ENCODE assay signal across 8 cellular contexts in the genomic region with DNA sequence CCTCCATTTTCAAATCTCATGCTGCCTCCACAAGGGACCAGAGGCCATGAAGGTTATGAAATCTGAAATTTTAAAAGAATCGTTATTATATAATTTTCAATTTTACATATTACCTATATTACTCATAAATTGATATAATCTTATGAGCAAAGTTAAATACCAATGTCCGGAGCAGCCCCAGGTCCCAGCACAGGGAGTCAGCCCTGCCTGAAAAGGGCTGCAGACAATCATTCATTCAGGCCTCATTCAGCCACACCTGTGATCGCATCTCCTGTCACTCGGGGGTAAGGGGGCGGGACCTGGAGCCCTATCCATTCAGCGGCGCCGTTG.
A peak's percentile ranks its signal among the peaks of the same experiment; 100 is the strongest.
DNase-seq lines count a peak whose midpoint lies in the region; ATAC-seq, FAIRE-seq and TF ChIP-seq lines count a peak whose summit lies in the region.

No MANE protein-coding gene starts in this region.

- no peak for TF ChIP-seq RAD21 in K562 (CRISPR knock-in tag; conservative IDR thresholded peaks at IDR 0.05 in 1 of 2, IDR thresholded peaks at IDR 0.05 in 1 of 2)

- ATAC-seq in GM19023 (IDR thresholded peaks at IDR 0.05; ENCODE audit: unreplicated experiment) (peak; percentile 89), K562 (peak; percentile 99), lower lobe of right lung (no peak)

- H3K27ac ChIP-seq in K562 (ENCODE audit: extremely low read depth, low read depth, low read length) (no peak overlapping the region), lower lobe of right lung (peak overlapping the region; percentile 85)

- peak overlapping the region; percentile 84 for H3K4me3 ChIP-seq in K562
- H3K4me3 ChIP-seq in lower lobe of right lung: peak overlapping the region; percentile 85

- WGBS in K562 (ENCODE audit: insufficient coverage, low coverage, missing lambda C conversion rate): 4% methylated on average over 8 of the region's 8 CpGs

- peaks cover 23% of the 10 kb centered on the region for H3K79me2 ChIP-seq in K562 (ENCODE audit: control insufficient read depth, insufficient read depth, low read length)

- H3K36me3 ChIP-seq in K562 (ENCODE audit: control insufficient read depth, insufficient read depth, low read length): peaks cover 31% of the 10 kb centered on the region; the same call in 2 of the 3 replicates
- peaks cover 21% of the 10 kb centered on the region for H3K36me3 ChIP-seq in lower lobe of right lung

- no peak for TF ChIP-seq EP300 in K562 (IDR thresholded peaks at IDR 0.05; ENCODE audit: low read length)

- TF ChIP-seq POLR2A in K562 (conservative IDR thresholded peaks at IDR 0.05): no peak

- in situ Hi-C loops in K562 (cut with MboI) (no loop called here), ACHN (cut with HindIII; ENCODE audit: low pct_ligation_motif_present, low pct_unique_long_range_greater_than_20kb, low sequenced_read_pairs) (no loop called here)

- TF ChIP-seq CTCF in K562 (IDR thresholded peaks at IDR 0.05 in 2 of 3, conservative IDR thresholded peaks at IDR 0.05 in 1 of 3; ENCODE audit: insufficient read depth in 2 of 3, low read depth in 1 of 3, low read length in 3 of 3) (no peak), lower lobe of right lung (IDR thresholded peaks at IDR 0.05) (no peak)

- peak overlapping the region; percentile 98 for H3K4me2 ChIP-seq in K562 (ENCODE audit: insufficient read depth, low read length)

- peak overlapping the region; percentile 81 to 97 for H3K9ac ChIP-seq in K562 (ENCODE audit: insufficient read depth in 1 of 2, low read depth in 2 of 2, low read length in 2 of 2)

- CTCF ChIA-PET in K562 (lab: Yijun Ruan, JAX; ENCODE audit: low intra/inter-chr PET ratio): interaction anchor here (0.5 to 0.7 kb wide), 2 partner anchors 234 to 318 kb away, joined by 3 to 5 read pairs; no protein-coding TSS in a partner anchor

- peaks cover 4% of the 10 kb centered on the region for H3K9me1 ChIP-seq in K562 (ENCODE audit: control insufficient read depth, insufficient read depth, low read length)

- POLR2A ChIA-PET in K562 (lab: Yijun Ruan, JAX): interaction anchor here (0.5 to 1.9 kb wide), 5 partner anchors 9 to 248 kb away, joined by 3 to 6 read pairs (median 5); a partner anchor contains a TSS

- peak; percentile 92 for FAIRE-seq in K562 (lab: Jason Lieb, UNC)

- intact Hi-C loops in K562 (cut with micrococcal nuclease): loop anchor here (5.0 kb wide), 1 partner anchor 177 kb away; no protein-coding TSS in a partner anchor
- intact Hi-C loops in lower lobe of right lung (cut with DNase I): no loop called here

- H4K20me1 ChIP-seq in K562 (replicated peaks; ENCODE audit: control insufficient read depth, insufficient read depth, low read length): no peaks in the 10 kb centered on the region

- no peaks in the 10 kb centered on the region for H3K9me3 ChIP-seq in K562 (replicated peaks; ENCODE audit: control insufficient read depth, insufficient read depth, low read depth, low read length)
- no peaks in the 10 kb centered on the region for H3K9me3 ChIP-seq in lower lobe of right lung

- BruUV-seq in K562 (replicated peaks; lab: Mats Ljungman, UMichigan): no TSS peak

- peak; percentile 90 for DNase-seq in COR-L47 (lab: John Stamatoyannopoulos, UW)
- DNase-seq in NCI-H1105 treated with DMSO at 0.1 percent for 48 hours (lab: John Stamatoyannopoulos, UW): peak; percentile 84
- peak in 3 of 4 experiments; percentile 93 to 94 (median 93) for DNase-seq in K562 (ENCODE audit: extremely low read depth in 1 of 4, low spot score in 3 of 4)
- no peak for DNase-seq in lower lobe of right lung
- DNase-seq in LoVo (ENCODE audit: low spot score): no peak
- no peak for DNase-seq in kidney glomerular epithelial cell (lab: John Stamatoyannopoulos, UW)
- DNase-seq in ACHN: no peak

- peak overlapping the region; percentile 99 for H2AFZ ChIP-seq in K562 (ENCODE audit: low read depth, low read length)

- H3K27me3 ChIP-seq in K562 (ENCODE audit: control insufficient read depth in 2 of 2, insufficient read depth in 2 of 2, low read length in 2 of 2) (no peaks in the 10 kb centered on the region), lower lobe of right lung (ENCODE audit: low read depth) (no peaks in the 10 kb centered on the region)

- H3K4me1 ChIP-seq in K562 (replicated peaks in 1 of 2; ENCODE audit: control insufficient read depth in 2 of 2, insufficient read depth in 2 of 2, low read length in 2 of 2) (peaks cover 5 to 8% of the 10 kb centered on the region in 2 experiments; a peak in 4 of 5 replicates), lower lobe of right lung (peaks cover 15% of the 10 kb centered on the region)

TF ChIP-seq in K562, 482 proteins besides CTCF, POLR2A, EP300 and RAD21 (continues in another document):
- TF ChIP-seq MEIS2 (IDR thresholded peaks at IDR 0.05; ENCODE audit: partially characterized antibody) (peak; percentile 62), SP2 (IDR thresholded peaks at IDR 0.05; ENCODE audit: extremely low read depth, low read depth, low read length, poor library complexity, severe bottlenecking) (peak; percentile 66), CTBP1 (IDR thresholded peaks at IDR 0.05; ENCODE audit: borderline replicate concordance) (0 out of 2 replicates have a peak, but pooled peaks have one; percentile 73), HNRNPL (IDR thresholded peaks at IDR 0.05; ENCODE audit: low read depth, low read length) (no peak), ELF4 (CRISPR knock-in tag; IDR thresholded peaks at IDR 0.05) (peak; percentile 68; the same call in 1 of the 2 replicates), ZNF24 (IDR thresholded peaks at IDR 0.05) (peak; percentile 94), CREM (IDR thresholded peaks at IDR 0.05; ENCODE audit: low read depth) (peak; percentile 18; the same call in 1 of the 2 replicates), HMGXB4 (CRISPR knock-in tag; IDR thresholded peaks at IDR 0.05) (no peak), ETV6 (IDR thresholded peaks at IDR 0.05; ENCODE audit: borderline replicate concordance in 1 of 2, low read depth in 2 of 2, low read length in 1 of 2) (no peak), ETV6 (CRISPR knock-in tag; IDR thresholded peaks at IDR 0.05; ENCODE audit: borderline replicate concordance) (no peak), PKNOX1 (IDR thresholded peaks at IDR 0.05) (peak; percentile 96), RCOR1 (IDR thresholded peaks at IDR 0.05; ENCODE audit: borderline replicate concordance in 1 of 2, low read depth in 2 of 2, low read length in 2 of 2) (0 out of 4 replicates have a peak, but pooled peaks of 1 of the 2 experiments have one; percentile 23), BRD4 (IDR thresholded peaks at IDR 0.05) (no peak), ZEB2 (IDR thresholded peaks at IDR 0.05) (peak; percentile 60; the same call in 1 of the 2 replicates), SMARCB1 (IDR thresholded peaks at IDR 0.05; ENCODE audit: insufficient read length, low read depth) (no peak)
- TF ChIP-seq, protein P1, sequence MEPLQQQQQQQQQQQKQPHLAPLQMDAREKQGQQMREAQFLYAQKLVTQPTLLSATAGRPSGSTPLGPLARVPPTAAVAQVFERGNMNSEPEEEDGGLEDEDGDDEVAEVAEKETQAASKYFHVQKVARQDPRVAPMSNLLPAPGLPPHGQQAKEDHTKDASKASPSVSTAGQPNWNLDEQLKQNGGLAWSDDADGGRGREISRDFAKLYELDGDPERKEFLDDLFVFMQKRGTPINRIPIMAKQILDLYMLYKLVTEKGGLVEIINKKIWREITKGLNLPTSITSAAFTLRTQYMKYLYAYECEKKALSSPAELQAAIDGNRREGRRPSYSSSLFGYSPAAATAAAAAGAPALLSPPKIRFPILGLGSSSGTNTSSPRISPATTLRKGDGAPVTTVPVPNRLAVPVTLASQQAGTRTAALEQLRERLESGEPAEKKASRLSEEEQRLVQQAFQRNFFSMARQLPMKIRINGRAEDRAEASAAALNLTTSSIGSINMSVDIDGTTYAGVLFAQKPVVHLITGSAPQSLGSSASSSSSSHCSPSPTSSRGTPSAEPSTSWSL (CRISPR knock-in tag; IDR thresholded peaks at IDR 0.05; ENCODE audit: borderline replicate concordance): no peak

Comparison
In these comparisons a context has a peak if more than half of its experiments do, and no peak if none do; other contexts are left out.
1. DNase-seq: peak in COR-L47 (single experiment), NCI-H1105 treated with DMSO at 0.1 percent for 48 hours (single experiment) and K562 (3 of 4); none in lower lobe of right lung (single experiment), LoVo (single experiment), kidney glomerular epithelial cell (single experiment) and ACHN (single experiment).
2. ATAC-seq: peak in GM19023 (single experiment) and K562 (single experiment); none in lower lobe of right lung (0 of 2).